In the genomic region with DNA sequence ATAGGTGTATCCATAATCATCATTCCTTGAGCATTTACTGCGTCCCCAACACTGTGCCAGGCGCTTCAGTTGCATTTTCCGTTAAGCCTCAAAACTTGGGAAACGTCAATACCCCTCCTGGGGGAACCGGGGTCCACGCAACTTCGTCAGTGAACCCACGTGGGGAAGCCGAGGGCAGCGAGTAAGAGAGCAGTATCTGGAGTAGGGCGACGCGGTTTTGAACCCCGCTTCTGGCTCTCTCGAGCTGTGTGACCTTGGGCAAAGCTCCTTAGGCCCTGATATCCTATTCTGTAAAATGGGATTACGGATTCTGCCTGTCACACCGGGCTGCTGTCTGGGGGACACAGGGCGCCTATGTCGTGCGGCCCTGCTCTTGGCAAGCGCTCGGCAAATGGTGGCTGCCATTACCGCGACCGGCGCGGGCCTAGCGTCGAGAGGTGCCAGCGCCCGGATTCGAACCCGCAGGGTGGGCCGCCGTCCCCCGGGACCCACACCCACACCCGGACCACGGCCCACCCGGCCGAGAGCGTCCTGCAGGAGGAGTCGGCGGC, we compare ENCODE assay signal across 8 cellular contexts. TPM values are rescaled to one million over a fixed set of nuclear protein-coding genes. Genes with fewer than 3 reads are reported as not detected.
DNase-seq lines count a peak whose midpoint lies in the region; ATAC-seq and TF ChIP-seq lines count a peak whose summit lies in the region.

No MANE protein-coding gene starts in this region.

- peaks cover 3% of the 10 kb centered on the region for H3K27me3 Mint-ChIP-seq in activated naive CD4-positive, alpha-beta T cell treated with anti-CD3 and anti-CD28 coated beads for 36 hours (ENCODE audit: low read depth)
- peaks cover 0 to 7% (median 5%) of the 10 kb centered on the region in 3 donors for H3K27me3 Mint-ChIP-seq in naive B cell

- no peak for DNase-seq in activated naive CD4-positive, alpha-beta T cell treated with anti-CD3 and anti-CD28 coated beads for 36 hours
- DNase-seq in activated naive CD4-positive, alpha-beta T cell (lab: John Stamatoyannopoulos, UW): no peak
- DNase-seq in Karpas-422 (peak; percentile 59), colonic mucosa (no peak), naive B cell (no peak), NCI-H524 (lab: John Stamatoyannopoulos, UW) (no peak), mucosa of gallbladder (ENCODE audit: low spot score) (no peak)

- peak overlapping the region; percentile 73 for H3K27ac Mint-ChIP-seq in activated naive CD4-positive, alpha-beta T cell treated with anti-CD3 and anti-CD28 coated beads for 36 hours
- H3K27ac Mint-ChIP-seq in naive B cell: peak overlapping the region; percentile 26 to 100 (median 44)

- H3K36me3 ChIP-seq in Karpas-422 (ENCODE audit: insufficient read depth, low read length) (peaks cover 37% of the 10 kb centered on the region; the same call in 1 of the 2 replicates), colonic mucosa (peaks cover 7% of the 10 kb centered on the region)

- H3K4me1 Mint-ChIP-seq in activated naive CD4-positive, alpha-beta T cell treated with anti-CD3 and anti-CD28 coated beads for 36 hours (ENCODE audit: low read depth): peaks cover 59% of the 10 kb centered on the region
- peaks cover 32 to 56% (median 44%) of the 10 kb centered on the region in 3 donors for H3K4me1 Mint-ChIP-seq in naive B cell

- H3K9me2 ChIP-seq in Karpas-422 (replicated peaks; ENCODE audit: insufficient read depth, low read length): no peaks in the 10 kb centered on the region

- peaks cover 47% of the 10 kb centered on the region for H4K20me1 ChIP-seq in Karpas-422 (ENCODE audit: insufficient read depth, low read depth, low read length)

- peak overlapping the region; percentile 48; the same call in 1 of the 2 replicates for H3K27ac ChIP-seq in Karpas-422 (ENCODE audit: low read length)
- H3K27ac ChIP-seq in colonic mucosa: peak overlapping the region; percentile 92

- peaks cover 42% of the 10 kb centered on the region for H3K36me3 Mint-ChIP-seq in activated naive CD4-positive, alpha-beta T cell treated with anti-CD3 and anti-CD28 coated beads for 36 hours (ENCODE audit: low read depth)
- peaks cover 7 to 12% of the 10 kb centered on the region in 2 donors for H3K36me3 Mint-ChIP-seq in naive B cell

- peaks cover 53% of the 10 kb centered on the region for H3K79me2 ChIP-seq in Karpas-422 (ENCODE audit: low read length)

- H3K4me3 Mint-ChIP-seq in activated naive CD4-positive, alpha-beta T cell treated with anti-CD3 and anti-CD28 coated beads for 36 hours: peak overlapping the region; percentile 79
- peak overlapping the region; percentile 73 to 95 (median 86) for H3K4me3 Mint-ChIP-seq in naive B cell

- no peak for TF ChIP-seq CTCF in colonic mucosa (IDR thresholded peaks at IDR 0.05)

- no peaks in the 10 kb centered on the region for H3K9me3 Mint-ChIP-seq in activated naive CD4-positive, alpha-beta T cell treated with anti-CD3 and anti-CD28 coated beads for 36 hours
- H3K9me3 Mint-ChIP-seq in naive B cell: peaks cover 0 to 6% (median 4%) of the 10 kb centered on the region in 7 donors

- CTCF ChIA-PET in activated naive CD4-positive, alpha-beta T cell treated with anti-CD3 and anti-CD28 coated beads for 36 hours (lab: Charles Lee): interaction anchor here (0.9 to 1.8 kb wide), 3 partner anchors 9 to 156 kb away, joined by 3 to 4 read pairs (median 3); no protein-coding TSS in a partner anchor

- H3K9me3 ChIP-seq in Karpas-422 (ENCODE audit: low read length) (no peaks in the 10 kb centered on the region), colonic mucosa (no peaks in the 10 kb centered on the region)

- H3K27me3 ChIP-seq in Karpas-422 (ENCODE audit: low read length) (no peaks in the 10 kb centered on the region), colonic mucosa (no peaks in the 10 kb centered on the region)

- H3K4me1 ChIP-seq in Karpas-422 (ENCODE audit: low read length) (peaks cover 39% of the 10 kb centered on the region), colonic mucosa (peaks cover 43% of the 10 kb centered on the region)

- ATAC-seq in naive B cell (ENCODE audit: low read depth in 2 of 2) (no peak), HG03571 (IDR thresholded peaks at IDR 0.05; ENCODE audit: unreplicated experiment) (no peak)

- H3K4me3 ChIP-seq in Karpas-422 (ENCODE audit: low read length) (peak overlapping the region; percentile 96), colonic mucosa (peak overlapping the region; percentile 98)

- H3K4me2 ChIP-seq in Karpas-422 (ENCODE audit: low read depth, low read length, poor library complexity, severe bottlenecking): peak overlapping the region; percentile 96

- H2AFZ ChIP-seq in Karpas-422 (ENCODE audit: low read length): no peak overlapping the region

- intact Hi-C loops in activated naive CD4-positive, alpha-beta T cell treated with anti-CD3 and anti-CD28 coated beads for 36 hours (cut with micrococcal nuclease): loop anchor here (1.0 to 10.0 kb wide), 3 partner anchors 90 to 561 kb away; a partner anchor contains a TSS
- intact Hi-C loops in colonic mucosa (cut with DNase I): no loop called here

- H3K9ac ChIP-seq in Karpas-422 (ENCODE audit: low read length) (peak overlapping the region; percentile 91), colonic mucosa (ENCODE audit: low read depth in 2 of 2, low read length in 2 of 2) (peak overlapping the region; percentile 74 to 90)

RNA-seq across cellular contexts. Expression of a gene that starts 0.6 kb away (rescaled TPM):
- 10 to 100 TPM; 93.0 to 96.5 TPM for total RNA-seq in activated naive CD4-positive, alpha-beta T cell treated with anti-CD3 and anti-CD28 coated beads for 36 hours
- total RNA-seq in Karpas-422 (2014; rRNA removed; shearing (Covaris generic); ENCODE audit: low replicate concordance): 36.8 and 76.5 TPM in 2 replicates
- total RNA-seq in colonic mucosa (10 to 100 TPM; 70.8 to 86.8 TPM), mucosa of gallbladder (56.2 TPM)
- 10 to 100 TPM; 23.7 to 61.3 (median 28.5) TPM for polyA plus RNA-seq in naive B cell (ENCODE audit: low read depth in 6 of 6)
